28 cellular contexts compared by ENCODE assay signal in the genomic region with DNA sequence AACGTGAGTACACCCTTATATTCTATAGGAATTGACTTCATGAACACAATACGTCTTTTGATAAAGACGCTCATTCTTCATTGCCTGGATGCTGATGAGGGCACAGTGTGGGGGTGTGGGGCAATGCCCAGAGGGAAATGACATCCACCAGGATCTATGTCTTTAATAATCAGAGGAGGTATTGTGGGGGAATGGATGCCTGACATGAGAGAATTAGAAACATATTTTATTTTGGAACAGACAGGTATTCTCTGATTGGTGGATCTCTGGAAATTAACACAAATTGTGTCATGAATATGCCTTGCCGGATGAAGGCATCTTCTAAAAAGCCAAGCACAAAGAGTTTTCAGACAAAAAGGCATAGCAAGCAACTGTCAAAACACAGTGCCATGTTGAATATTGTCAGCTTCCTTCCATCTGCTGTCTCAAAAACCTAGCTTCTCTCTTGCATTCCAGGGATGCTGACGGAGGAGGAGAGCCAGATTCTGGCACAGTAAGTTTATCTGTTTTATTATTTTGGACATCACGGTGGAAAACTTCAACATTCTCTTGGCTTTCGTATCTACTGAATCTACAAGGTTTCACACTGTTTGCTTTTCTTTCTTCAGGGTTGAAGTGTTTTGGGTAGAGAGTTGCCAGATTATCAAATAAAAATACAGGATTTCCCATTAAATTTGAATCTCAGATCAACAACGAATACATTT. TPM values are rescaled to one million over a fixed set of nuclear protein-coding genes. Genes with fewer than 3 reads are reported as not detected.
"Had no signal": no experiment of that assay in that cellular context is flagged by ENCODE, and none has a peak within 500 bp of the region (broad histone marks: within the 10 kb centered on the region; RNA-seq: fewer than 3 reads in every experiment).

No MANE protein-coding gene starts in this region.

- H3K27me3 ChIP-seq: dorsolateral prefrontal cortex, foreskin keratinocyte, neural progenitor cell, right lobe of liver, transverse colon, upper lobe of right lung, vagina had no signal

- H3K4me1 ChIP-seq: parathyroid adenoma, right lobe of liver, vagina had no signal

- H3K4me2 ChIP-seq: neural progenitor cell had no signal

- H2AFZ ChIP-seq: neural progenitor cell, parathyroid adenoma had no signal

- H3K9me3 Mint-ChIP-seq: memory B cell; natural killer cell; neural progenitor cell; stimulated activated memory B cell treated with anti-CD40 and anti-IgM and Interleukin-4, amounts not matched to agents 10 μg/mL and 1 μg/mL and 100 μg/mL, for 72 hours; stimulated activated naive CD8-positive, alpha-beta T cell treated with anti-CD3 and anti-CD28 coated beads, Interleukin-15, Interleukin-2, amounts not matched to agents 100 ng/mL and 50 ng/mL, for 24 hours had no signal

- H3K27me3 Mint-ChIP-seq: stimulated activated naive CD8-positive, alpha-beta T cell treated with anti-CD3 and anti-CD28 coated beads, Interleukin-15, Interleukin-2, amounts not matched to agents 100 ng/mL and 50 ng/mL, for 24 hours had no signal

- H3K9me3 ChIP-seq: right lobe of liver, thoracic aorta, transverse colon, upper lobe of right lung, vagina had no signal

- H3K4me3 Mint-ChIP-seq: memory B cell; natural killer cell; neural progenitor cell; stimulated activated memory B cell treated with anti-CD40 and anti-IgM and Interleukin-4, amounts not matched to agents 10 μg/mL and 1 μg/mL and 100 μg/mL, for 72 hours; stimulated activated naive CD8-positive, alpha-beta T cell treated with anti-CD3 and anti-CD28 coated beads, Interleukin-15, Interleukin-2, amounts not matched to agents 100 ng/mL and 50 ng/mL, for 24 hours had no signal

- H3K27ac Mint-ChIP-seq: memory B cell; neural progenitor cell; progenitor cell of endocrine pancreas; stimulated activated memory B cell treated with anti-CD40 and anti-IgM and Interleukin-4, amounts not matched to agents 10 μg/mL and 1 μg/mL and 100 μg/mL, for 72 hours; stimulated activated naive CD8-positive, alpha-beta T cell treated with anti-CD3 and anti-CD28 coated beads, Interleukin-15, Interleukin-2, amounts not matched to agents 100 ng/mL and 50 ng/mL, for 24 hours had no signal

- H3K27ac ChIP-seq: dorsolateral prefrontal cortex, foreskin keratinocyte, neural progenitor cell, parathyroid adenoma, right lobe of liver, thoracic aorta, transverse colon, upper lobe of right lung, vagina had no signal

- DNase-seq: dorsolateral prefrontal cortex; effector CD4-positive, alpha-beta T cell; foreskin keratinocyte; head of caudate nucleus; natural killer cell; right lobe of liver; stimulated activated CD4-positive, alpha-beta T cell treated with anti-CD3 and anti-CD28 coated beads, Interleukin-2, amount 100 ng/mL, for 24 hours; stimulated activated CD4-positive, alpha-beta T cell treated with anti-CD3 and anti-CD28 coated beads, Interleukin-4, amount 100 ng/mL, for 24 hours; transverse colon; upper lobe of right lung had no signal

- H3K9ac ChIP-seq: neural progenitor cell, parathyroid adenoma had no signal

- H3K36me3 Mint-ChIP-seq: memory B cell; natural killer cell; neural progenitor cell; stimulated activated memory B cell treated with anti-CD40 and anti-IgM and Interleukin-4, amounts not matched to agents 10 μg/mL and 1 μg/mL and 100 μg/mL, for 72 hours had no signal

- H3K4me3 ChIP-seq: dorsolateral prefrontal cortex, lung, neural progenitor cell, right lobe of liver, thoracic aorta, transverse colon, upper lobe of right lung, vagina had no signal

- H3K79me2 ChIP-seq: parathyroid adenoma had no signal

- H3K36me3 ChIP-seq: neural progenitor cell, right lobe of liver, thoracic aorta, transverse colon, upper lobe of right lung, vagina had no signal

- ATAC-seq: foreskin keratinocyte; left lobe of liver; natural killer cell; right lobe of liver; stimulated activated memory B cell treated with anti-CD40 and anti-IgM and Interleukin-4, amounts not matched to agents 10 μg/mL and 1 μg/mL and 100 μg/mL, for 72 hours; upper lobe of right lung had no signal

RNA-seq across cellular contexts. Expression of a gene that starts 3.9 kb away (rescaled TPM):
- total RNA-seq: cerebellum, fibroblast of lung, foreskin keratinocyte, glomerular endothelial cell, left lobe of liver, liver, lung, mononuclear cell, natural killer cell, osteoblast, progenitor cell of endocrine pancreas, right lobe of liver, skeletal muscle tissue, thoracic aorta, upper lobe of right lung, vagina had no signal
- polyA plus RNA-seq: fibroblast of lung, foreskin keratinocyte, keratinocyte had no signal
